Comparison of ENCODE assay signal across 8 cellular contexts in the genomic region with DNA sequence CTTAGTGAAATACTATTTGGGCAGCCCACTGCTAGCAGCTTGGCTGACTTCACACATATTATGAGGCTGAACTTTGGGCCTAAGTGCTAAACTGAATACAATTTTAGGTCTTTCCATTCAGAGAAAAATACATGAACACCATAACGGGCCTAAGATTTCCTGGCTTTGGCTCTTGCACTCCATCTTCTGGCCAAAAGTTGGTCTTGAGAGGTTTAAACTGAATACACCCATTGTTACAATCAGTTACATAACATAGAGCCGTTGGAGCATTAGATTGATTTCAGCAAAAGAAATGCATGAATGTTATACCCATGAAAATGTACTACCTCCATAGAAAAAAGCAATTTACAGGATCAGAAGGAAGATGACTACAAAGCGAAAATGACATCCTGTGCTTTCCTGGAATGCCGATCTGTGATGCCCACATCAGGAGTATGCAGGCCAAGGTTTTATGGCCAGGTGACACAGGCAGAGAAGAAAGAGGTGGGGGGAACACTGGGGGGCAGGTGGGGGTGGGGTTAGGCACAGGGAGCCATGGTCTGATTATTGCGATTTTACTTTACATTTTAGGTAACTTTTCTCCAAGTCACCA. TPM values are rescaled to one million over a fixed set of nuclear protein-coding genes. Genes with fewer than 3 reads are reported as not detected.
DNase-seq lines count a peak whose midpoint lies in the region; ATAC-seq and TF ChIP-seq lines count a peak whose summit lies in the region.

No MANE protein-coding gene starts in this region.

- H3K4me3 ChIP-seq in AG04449 (ENCODE audit: low read depth, low read length) (no peak overlapping the region), GM06990 (replicated peaks; ENCODE audit: low read depth, low read length) (no peak overlapping the region), fibroblast of mammary gland (ENCODE audit: control insufficient read depth, low read depth, low read length) (no peak overlapping the region)

- H3K36me3 Mint-ChIP-seq in stimulated activated effector memory CD8-positive, alpha-beta T cell treated with anti-CD3 and anti-CD28 coated beads, Interleukin-12 subunit alpha, Interleukin-12 subunit beta, amount 100 ng/mL, for 72 hours: no peaks in the 10 kb centered on the region

- no peaks in the 10 kb centered on the region for H3K4me1 Mint-ChIP-seq in stimulated activated effector memory CD8-positive, alpha-beta T cell treated with anti-CD3 and anti-CD28 coated beads, Interleukin-12 subunit alpha, Interleukin-12 subunit beta, amount 100 ng/mL, for 72 hours

- CTCF ChIA-PET in AG04449 (lab: Yijun Ruan, JAX): interaction anchor here (0.6 to 5.8 kb wide), 6 partner anchors 8 to 490 kb away, joined by 3 to 54 read pairs (median 4); no protein-coding TSS in a partner anchor

- no peak overlapping the region for H3K4me3 Mint-ChIP-seq in stimulated activated effector memory CD8-positive, alpha-beta T cell treated with anti-CD3 and anti-CD28 coated beads, Interleukin-12 subunit alpha, Interleukin-12 subunit beta, amount 100 ng/mL, for 72 hours

- TF ChIP-seq CTCF in AG04449 (IDR thresholded peaks at IDR 0.05; ENCODE audit: insufficient read depth, low read length, missing control alignments) (peak; percentile 68), GM06990 (IDR thresholded peaks at IDR 0.05; ENCODE audit: insufficient read depth, low read length, poor library complexity, severe bottlenecking) (peak; percentile 71), fibroblast of mammary gland (conservative IDR thresholded peaks at IDR 0.05; ENCODE audit: control insufficient read depth, insufficient read depth, low read depth, low read length) (peak; percentile 58)

- no peaks in the 10 kb centered on the region for H3K36me3 ChIP-seq in GM06990 (ENCODE audit: control insufficient read depth, insufficient read depth, low read length)

- H3K9me3 Mint-ChIP-seq in stimulated activated effector memory CD8-positive, alpha-beta T cell treated with anti-CD3 and anti-CD28 coated beads, Interleukin-12 subunit alpha, Interleukin-12 subunit beta, amount 100 ng/mL, for 72 hours: no peaks in the 10 kb centered on the region

- no peaks in the 10 kb centered on the region for H3K27me3 ChIP-seq in GM06990 (replicated peaks; ENCODE audit: control insufficient read depth, insufficient read depth, low read length)

- ATAC-seq in stimulated activated effector memory CD8-positive, alpha-beta T cell treated with anti-CD3 and anti-CD28 coated beads, Interleukin-12 subunit alpha, Interleukin-12 subunit beta, amount 100 ng/mL, for 72 hours: no peak
- ATAC-seq in HG02884 (IDR thresholded peaks at IDR 0.05; ENCODE audit: unreplicated experiment): no peak

- POLR2A ChIA-PET in AG04449 (lab: Yijun Ruan, JAX): no interaction called here

- H3K27ac Mint-ChIP-seq in stimulated activated effector memory CD8-positive, alpha-beta T cell treated with anti-CD3 and anti-CD28 coated beads, Interleukin-12 subunit alpha, Interleukin-12 subunit beta, amount 100 ng/mL, for 72 hours: no peak overlapping the region

- no peak for DNase-seq in AG04449 (ENCODE audit: low read depth, low spot score)
- no peak for DNase-seq in GM06990 (ENCODE audit: extremely low read depth, insufficient read length)
- DNase-seq in NCI-H2196 (lab: John Stamatoyannopoulos, UW; ENCODE audit: unreplicated experiment): peak; percentile 42
- peak; percentile 38 for DNase-seq in activated CD4-positive, alpha-beta T cell treated with anti-CD3 and anti-CD28 coated beads, Interleukin-2, amount 50 U/mL, for 1 hour
- peak; percentile 43 for DNase-seq in fibroblast of mammary gland (ENCODE audit: low read depth)
- peak; percentile 18 for DNase-seq in occipital lobe (lab: John Stamatoyannopoulos, UW)
- DNase-seq in stimulated activated effector memory CD8-positive, alpha-beta T cell treated with anti-CD3 and anti-CD28 coated beads, Interleukin-12 subunit alpha, Interleukin-12 subunit beta, amount 100 ng/mL, for 72 hours (ENCODE audit: low spot score in 2 of 2): no peak

RNA-seq across cellular contexts. Expression of gene SHISA2, which starts 11.1 kb away (rescaled TPM):
- 21.4 TPM for total RNA-seq in occipital lobe

Comparison
In these comparisons a context has a peak if more than half of its experiments do, and no peak if none do; other contexts are left out.
1. DNase-seq: peak in NCI-H2196 (single experiment), activated CD4-positive, alpha-beta T cell treated with anti-CD3 and anti-CD28 coated beads, Interleukin-2, amount 50 U/mL, for 1 hour (single experiment), fibroblast of mammary gland (single experiment) and occipital lobe (single experiment); none in AG04449 (single experiment), GM06990 (single experiment) and stimulated activated effector memory CD8-positive, alpha-beta T cell treated with anti-CD3 and anti-CD28 coated beads, Interleukin-12 subunit alpha, Interleukin-12 subunit beta, amount 100 ng/mL, for 72 hours (0 of 2).
2. Peak in every context shown above with its lines, with median percentiles within 50 percentile points of each other: CTCF ChIP-seq.